In the genomic region with DNA sequence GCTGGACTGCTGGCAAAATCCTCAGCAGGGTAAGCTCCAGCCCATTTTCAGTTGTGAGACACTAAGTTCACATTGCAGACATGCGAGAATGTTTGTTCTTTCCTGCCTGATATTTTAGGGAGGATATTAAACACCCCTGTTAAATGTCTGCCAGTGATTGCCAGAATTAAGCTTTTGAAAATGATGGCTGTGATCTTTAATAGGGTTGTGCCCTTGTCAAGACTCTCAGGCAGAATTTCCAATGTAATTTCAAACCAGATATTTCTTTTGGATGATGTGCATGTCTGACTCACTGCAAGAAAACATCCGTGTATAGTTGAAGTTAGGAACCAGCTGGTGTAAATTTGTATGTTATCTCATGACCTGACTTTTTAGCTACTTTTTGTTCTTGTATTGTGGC, we compare ENCODE assay signal across 18 cellular contexts.
DNase-seq lines count a peak whose midpoint lies in the region; ATAC-seq, FAIRE-seq and TF ChIP-seq lines count a peak whose summit lies in the region.
"Had no signal": no experiment of that assay in that cellular context is flagged by ENCODE, and none has a peak within 500 bp of the region (broad histone marks: within the 10 kb centered on the region; RNA-seq: fewer than 3 reads in every experiment).

No MANE protein-coding gene starts in this region.

- no peak overlapping the region for H3K4me2 ChIP-seq in A549
- H3K4me2 ChIP-seq: BLaER1 treated with 17β-estradiol and CSF1 and Interleukin-3, amounts not matched to agents 10 nM and 100 nM had no signal

- ATAC-seq in A549, result no peak
- ATAC-seq in GM21360 (IDR thresholded peaks at IDR 0.05; ENCODE audit: unreplicated experiment), result no peak
- ATAC-seq: GM12878, Panc1 had no signal

- H3K27ac ChIP-seq in A549 (no peak overlapping the region), ascending aorta (no peak overlapping the region)
- H3K27ac ChIP-seq: BLaER1 treated with 17β-estradiol and CSF1 and Interleukin-3, amounts not matched to agents 10 nM and 100 nM had no signal

- TF ChIP-seq RAD21 in A549 (conservative IDR thresholded peaks at IDR 0.05 in 1 of 2, IDR thresholded peaks at IDR 0.05 in 1 of 2), result no peak

- 24% methylated on average over 2 of the region's 2 CpGs for WGBS in A549 (ENCODE audit: missing lambda C conversion rate)

- H3K36me3 ChIP-seq in adipocyte (ENCODE audit: control insufficient read depth, insufficient read depth, low read length, severe bottlenecking), result no peaks in the 10 kb centered on the region
- no peaks in the 10 kb centered on the region for H3K36me3 ChIP-seq in ascending aorta
- H3K36me3 ChIP-seq: BLaER1 treated with 17β-estradiol and CSF1 and Interleukin-3, amounts not matched to agents 10 nM and 100 nM had no signal

- H3K4me1 ChIP-seq in A549, result no peaks in the 10 kb centered on the region
- no peaks in the 10 kb centered on the region for H3K4me1 ChIP-seq in adipocyte (ENCODE audit: control insufficient read depth, insufficient read depth, low read length)
- no peaks in the 10 kb centered on the region for H3K4me1 ChIP-seq in ascending aorta

- no peak for TF ChIP-seq EP300 in A549 (IDR thresholded peaks at IDR 0.05)

- CTCF ChIA-PET in A549 (lab: Yijun Ruan, JAX), result no interaction called here

- H3K9me3 ChIP-seq in A549 (no peaks in the 10 kb centered on the region), adipocyte (ENCODE audit: control insufficient read depth, low read length) (no peaks in the 10 kb centered on the region), ascending aorta (no peaks in the 10 kb centered on the region)
- H3K9me3 ChIP-seq: BLaER1 treated with 17β-estradiol and CSF1 and Interleukin-3, amounts not matched to agents 10 nM and 100 nM had no signal

- intact Hi-C loops in ascending aorta (cut with DNase I), result no loop called here

- DNase-seq in A549 (ENCODE audit: low read depth in 1 of 2, low spot score in 1 of 2) (no peak), adipocyte (ENCODE audit: low read depth) (peak; percentile 10), fibroblast of gingiva (ENCODE audit: low read depth) (peak; percentile 9), putamen (ENCODE audit: low spot score) (peak; percentile 15), NCI-H1417 (lab: John Stamatoyannopoulos, UW) (no peak), ascending aorta (ENCODE audit: low spot score in 2 of 2) (no peak)
- DNase-seq: GDM1, HCEC 1CT, MV-4-11, NCI-H1417 treated with DMSO at 0.1 percent for 48 hours, NCI-H1930, NCI-H2171 treated with DMSO at 0.1 percent for 48 hours, NCI-H510A treated with DMSO at 0.1 percent for 48 hours had no signal

- no peak overlapping the region for H3K4me3 ChIP-seq in A549
- no peak overlapping the region for H3K4me3 ChIP-seq in adipocyte (ENCODE audit: low read length)
- no peak overlapping the region for H3K4me3 ChIP-seq in ascending aorta
- H3K4me3 ChIP-seq: BLaER1 treated with 17β-estradiol and CSF1 and Interleukin-3, amounts not matched to agents 10 nM and 100 nM; GM12878 had no signal

- TF ChIP-seq CTCF in A549 (IDR thresholded peaks at IDR 0.05), result no peak
- TF ChIP-seq CTCF in ascending aorta (IDR thresholded peaks at IDR 0.05), result no peak

- no peak for TF ChIP-seq POLR2A in A549 (IDR thresholded peaks at IDR 0.05; ENCODE audit: low read length)

- POLR2A ChIA-PET in A549 (lab: Yijun Ruan, JAX), result no interaction called here

- H3K27me3 ChIP-seq in adipocyte (replicated peaks; ENCODE audit: control insufficient read depth, insufficient read depth, low read length), result no peaks in the 10 kb centered on the region
- no peaks in the 10 kb centered on the region for H3K27me3 ChIP-seq in ascending aorta
- H3K27me3 ChIP-seq: BLaER1 treated with 17β-estradiol and CSF1 and Interleukin-3, amounts not matched to agents 10 nM and 100 nM had no signal

- H3K9ac ChIP-seq in adipocyte (ENCODE audit: low read length), result no peak overlapping the region
- H3K9ac ChIP-seq: BLaER1 treated with 17β-estradiol and CSF1 and Interleukin-3, amounts not matched to agents 10 nM and 100 nM had no signal

- peak; percentile 49 for FAIRE-seq in A549 (lab: Jason Lieb, UNC)
- FAIRE-seq: A204.1, GM12878 had no signal

TF ChIP-seq in A549, 52 proteins besides CTCF, POLR2A, EP300 and RAD21:
- TF ChIP-seq, protein P1, sequence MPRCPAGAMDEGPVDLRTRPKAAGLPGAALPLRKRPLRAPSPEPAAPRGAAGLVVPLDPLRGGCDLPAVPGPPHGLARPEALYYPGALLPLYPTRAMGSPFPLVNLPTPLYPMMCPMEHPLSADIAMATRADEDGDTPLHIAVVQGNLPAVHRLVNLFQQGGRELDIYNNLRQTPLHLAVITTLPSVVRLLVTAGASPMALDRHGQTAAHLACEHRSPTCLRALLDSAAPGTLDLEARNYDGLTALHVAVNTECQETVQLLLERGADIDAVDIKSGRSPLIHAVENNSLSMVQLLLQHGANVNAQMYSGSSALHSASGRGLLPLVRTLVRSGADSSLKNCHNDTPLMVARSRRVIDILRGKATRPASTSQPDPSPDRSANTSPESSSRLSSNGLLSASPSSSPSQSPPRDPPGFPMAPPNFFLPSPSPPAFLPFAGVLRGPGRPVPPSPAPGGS (IDR thresholded peaks at IDR 0.05), result no peak
- TF ChIP-seq, protein P2, sequence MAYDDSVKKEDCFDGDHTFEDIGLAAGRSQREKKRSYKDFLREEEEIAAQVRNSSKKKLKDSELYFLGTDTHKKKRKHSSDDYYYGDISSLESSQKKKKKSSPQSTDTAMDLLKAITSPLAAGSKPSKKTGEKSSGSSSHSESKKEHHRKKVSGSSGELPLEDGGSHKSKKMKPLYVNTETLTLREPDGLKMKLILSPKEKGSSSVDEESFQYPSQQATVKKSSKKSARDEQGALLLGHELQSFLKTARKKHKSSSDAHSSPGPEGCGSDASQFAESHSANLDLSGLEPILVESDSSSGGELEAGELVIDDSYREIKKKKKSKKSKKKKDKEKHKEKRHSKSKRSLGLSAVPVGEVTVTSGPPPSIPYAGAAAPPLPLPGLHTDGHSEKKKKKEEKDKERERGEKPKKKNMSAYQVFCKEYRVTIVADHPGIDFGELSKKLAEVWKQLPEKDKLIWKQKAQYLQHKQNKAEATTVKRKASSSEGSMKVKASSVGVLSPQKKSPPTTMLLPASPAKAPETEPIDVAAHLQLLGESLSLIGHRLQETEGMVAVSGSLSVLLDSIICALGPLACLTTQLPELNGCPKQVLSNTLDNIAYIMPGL (CRISPR knock-in tag; IDR thresholded peaks at IDR 0.05; ENCODE audit: borderline replicate concordance), result no peak
- TF ChIP-seq EHMT2 (IDR thresholded peaks at IDR 0.05; ENCODE audit: low read depth) (no peak), KDM1A (IDR thresholded peaks at IDR 0.05; ENCODE audit: low read depth) (no peak), ZNF302 (CRISPR knock-in tag; IDR thresholded peaks at IDR 0.05) (no peak), CEBPB (IDR thresholded peaks at IDR 0.05) (no peak), CHD2 (IDR thresholded peaks at IDR 0.05; ENCODE audit: low read length, partially characterized antibody) (no peak), RFX5 (IDR thresholded peaks at IDR 0.05) (no peak), JUN (IDR thresholded peaks at IDR 0.05) (no peak), NPAS2 (CRISPR knock-in tag; IDR thresholded peaks at IDR 0.05; ENCODE audit: borderline replicate concordance) (no peak), JUNB (IDR thresholded peaks at IDR 0.05) (no peak), GATA3 (IDR thresholded peaks at IDR 0.05; ENCODE audit: borderline replicate concordance) (no peak), CBX8 (IDR thresholded peaks at IDR 0.05) (no peak), HEYL (CRISPR knock-in tag; IDR thresholded peaks at IDR 0.05) (no peak), ZSCAN20 (CRISPR knock-in tag; IDR thresholded peaks at IDR 0.05) (no peak)
- TF ChIP-seq, protein P3, sequence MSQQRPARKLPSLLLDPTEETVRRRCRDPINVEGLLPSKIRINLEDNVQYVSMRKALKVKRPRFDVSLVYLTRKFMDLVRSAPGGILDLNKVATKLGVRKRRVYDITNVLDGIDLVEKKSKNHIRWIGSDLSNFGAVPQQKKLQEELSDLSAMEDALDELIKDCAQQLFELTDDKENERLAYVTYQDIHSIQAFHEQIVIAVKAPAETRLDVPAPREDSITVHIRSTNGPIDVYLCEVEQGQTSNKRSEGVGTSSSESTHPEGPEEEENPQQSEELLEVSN (IDR thresholded peaks at IDR 0.05; ENCODE audit: borderline replicate concordance, low read depth), result no peak
- TF ChIP-seq, protein P4, sequence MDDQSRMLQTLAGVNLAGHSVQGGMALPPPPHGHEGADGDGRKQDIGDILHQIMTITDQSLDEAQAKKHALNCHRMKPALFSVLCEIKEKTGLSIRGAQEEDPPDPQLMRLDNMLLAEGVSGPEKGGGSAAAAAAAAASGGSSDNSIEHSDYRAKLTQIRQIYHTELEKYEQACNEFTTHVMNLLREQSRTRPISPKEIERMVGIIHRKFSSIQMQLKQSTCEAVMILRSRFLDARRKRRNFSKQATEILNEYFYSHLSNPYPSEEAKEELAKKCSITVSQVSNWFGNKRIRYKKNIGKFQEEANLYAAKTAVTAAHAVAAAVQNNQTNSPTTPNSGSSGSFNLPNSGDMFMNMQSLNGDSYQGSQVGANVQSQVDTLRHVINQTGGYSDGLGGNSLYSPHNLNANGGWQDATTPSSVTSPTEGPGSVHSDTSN (IDR thresholded peaks at IDR 0.05), result no peak

Comparison
In these comparisons a context has a peak if more than half of its experiments do, and no peak if none do; other contexts are left out.
1. DNase-seq: peak in adipocyte (single experiment), fibroblast of gingiva (single experiment) and putamen (single experiment); none in A549 (0 of 2), NCI-H1417 (0 of 3) and ascending aorta (0 of 2).